ENCODE assay signal across 8 cellular contexts in genomic region chr6:31791324-31792089, GRCh38. TPM values are rescaled to one million over a fixed set of nuclear protein-coding genes. Genes with fewer than 3 reads are reported as not detected.
A peak's percentile ranks its signal among the peaks of the same experiment; 100 is the strongest.
DNase-seq lines count a peak whose midpoint lies in the region; ATAC-seq and TF ChIP-seq lines count a peak whose summit lies in the region.

No MANE protein-coding gene starts in this region.

- H3K9me3 ChIP-seq in H9 (ENCODE audit: control insufficient read depth, low read depth, low read length): no peaks in the 10 kb centered on the region
- H3K9me3 ChIP-seq in mammary epithelial cell (replicated peaks; ENCODE audit: insufficient read depth, low read length): no peaks in the 10 kb centered on the region
- no peaks in the 10 kb centered on the region for H3K9me3 ChIP-seq in lung (ENCODE audit: control insufficient read depth in 2 of 2, insufficient read depth in 1 of 2, low read length in 1 of 2)

- peak overlapping the region in 1 of 2 experiments; percentile 50; a peak in 2 of 5 replicates for H3K4me3 Mint-ChIP-seq in H9

- WGBS in H9 (ENCODE audit: extremely low coverage, insufficient read length, low lambda C conversion rate): no CpG with 5 or more reads among the region's 12 CpGs
- WGBS in mammary epithelial cell (ENCODE audit: low coverage, missing lambda C conversion rate): 55% methylated on average over 10 of the region's 12 CpGs
- 71 to 75% methylated on average over 12 of the region's 12 CpGs for WGBS in lung, 2 donors

- no peaks in the 10 kb centered on the region for H3K27me3 Mint-ChIP-seq in H9 (ENCODE audit: low read depth)

- no peak overlapping the region for H2AK5ac ChIP-seq in H9 (ENCODE audit: insufficient read length, low read length)

- no peak overlapping the region for H3K4ac ChIP-seq in H9 (ENCODE audit: low read depth, low read length)

- peaks cover 3% of the 10 kb centered on the region for H4K20me1 ChIP-seq in H9 (ENCODE audit: control insufficient read depth, insufficient read depth, insufficient read length)
- no peaks in the 10 kb centered on the region for H4K20me1 ChIP-seq in mammary epithelial cell (ENCODE audit: insufficient read depth, low read length)

- no peaks in the 10 kb centered on the region for H3K27me3 ChIP-seq in H9 (ENCODE audit: insufficient read depth, low read length)
- no peaks in the 10 kb centered on the region for H3K27me3 ChIP-seq in mammary epithelial cell (ENCODE audit: insufficient read depth, low read length)
- H3K27me3 ChIP-seq in lung (ENCODE audit: control insufficient read depth, insufficient read depth): no peaks in the 10 kb centered on the region

- no peak overlapping the region for H4K5ac ChIP-seq in H9 (ENCODE audit: insufficient read length, low read depth, low read length)

- BruUV-seq in mammary epithelial cell (replicated peaks; lab: Mats Ljungman, UMichigan): no TSS peak

- in situ Hi-C loops in mammary epithelial cell (cut with MboI; ENCODE audit: low sequenced_read_pairs in 2 of 2): no loop called here

- H3K79me1 ChIP-seq in H9 (ENCODE audit: insufficient read depth, low read depth, low read length, poor library complexity, severe bottlenecking): no peaks in the 10 kb centered on the region

- H2AFZ ChIP-seq in H9 (ENCODE audit: low read length): no peak overlapping the region
- no peak overlapping the region for H2AFZ ChIP-seq in mammary epithelial cell (ENCODE audit: low read depth, low read length)

- H3K79me2 ChIP-seq in H9 (ENCODE audit: insufficient read depth, low read length) (peaks cover 2% of the 10 kb centered on the region; the same call in 1 of the 2 replicates), mammary epithelial cell (ENCODE audit: insufficient read depth, low read length) (peaks cover 54% of the 10 kb centered on the region)

- DNase-seq in NCI-H1105 treated with DMSO at 0.1 percent for 48 hours (lab: John Stamatoyannopoulos, UW): peak; percentile 36
- DNase-seq in NCI-H1105 (lab: John Stamatoyannopoulos, UW): no peak
- peak; percentile 76 for DNase-seq in H9
- peak; percentile 83 for DNase-seq in OCI-M1 (lab: John Stamatoyannopoulos, UW)
- DNase-seq in mammary epithelial cell: no peak
- DNase-seq in lung (ENCODE audit: low spot score): no peak
- no peak for DNase-seq in activated gamma-delta T cell (lab: John Stamatoyannopoulos, UW)

- H4K91ac ChIP-seq in H9 (ENCODE audit: insufficient read length, low read depth, low read length): no peak overlapping the region

- dilution Hi-C loops in mammary epithelial cell (cut with HindIII; ENCODE audit: low sequenced_read_pairs): no loop called here

- no peak overlapping the region for H3K23ac ChIP-seq in H9 (ENCODE audit: insufficient read length, low read depth, low read length)

- peaks cover 10% of the 10 kb centered on the region in 2 experiments for H3K4me1 Mint-ChIP-seq in H9

- peaks cover 21 to 52% (median 45%) of the 10 kb centered on the region in 3 experiments for H3K36me3 Mint-ChIP-seq in H9 (ENCODE audit: insufficient read depth in 1 of 3, low read depth in 3 of 3)

- no peaks in the 10 kb centered on the region for H3K4me1 ChIP-seq in H9 (ENCODE audit: insufficient read depth, low read length)
- peaks cover 25% of the 10 kb centered on the region for H3K4me1 ChIP-seq in mammary epithelial cell (ENCODE audit: insufficient read depth, low read length)
- H3K4me1 ChIP-seq in lung (ENCODE audit: control insufficient read depth in 2 of 2, insufficient read depth in 2 of 2, low read length in 2 of 2): peaks cover 5% of the 10 kb centered on the region in 2 donors

- no peak overlapping the region for H2BK120ac ChIP-seq in H9 (ENCODE audit: low read depth, low read length, poor library complexity, severe bottlenecking)

- H3K4me2 ChIP-seq in H9 (ENCODE audit: insufficient read depth, insufficient read length, low read length) (no peak overlapping the region), mammary epithelial cell (ENCODE audit: insufficient read depth, low read depth, low read length) (no peak overlapping the region)

- H3K4me3 ChIP-seq in mammary epithelial cell (replicated peaks in 1 of 3; ENCODE audit: insufficient read depth in 1 of 3, low read depth in 2 of 3, low read length in 3 of 3) (no peak overlapping the region), lung (no peak overlapping the region)

- no peak overlapping the region for H3K56ac ChIP-seq in H9 (ENCODE audit: insufficient read length, low read depth, low read length)

- no peak overlapping the region for H3T11ph ChIP-seq in H9 (ENCODE audit: low read length)

- intact Hi-C loops in mammary epithelial cell (cut with micrococcal nuclease): no loop called here

- H2BK5ac ChIP-seq in H9 (ENCODE audit: insufficient read length, low read length): no peak overlapping the region

- peak overlapping the region in 2 of 3 experiments; percentile 34 to 66; a peak in 3 of 7 replicates for H3K27ac Mint-ChIP-seq in H9

- no peaks in the 10 kb centered on the region for H3K9me3 Mint-ChIP-seq in H9

- H2BK15ac ChIP-seq in H9 (ENCODE audit: low read depth, low read length): no peak overlapping the region

- no peak overlapping the region for H4K8ac ChIP-seq in H9 (replicated peaks; ENCODE audit: insufficient read length, low read depth, low read length)

- CTCF ChIA-PET in mammary epithelial cell (lab: Charles Lee; ENCODE audit: low non-redundant PET): interaction anchor here (0.7 kb wide), 3 partner anchors 17 to 182 kb away, joined by 3 to 4 read pairs (median 3); partner anchors contain the start of gene NEU1

- H3K36me3 ChIP-seq in mammary epithelial cell (ENCODE audit: insufficient read depth, low read length) (peaks cover 9% of the 10 kb centered on the region), lung (ENCODE audit: control insufficient read depth in 2 of 2, insufficient read depth in 2 of 2, low read length in 2 of 2) (peaks cover 8 to 15% of the 10 kb centered on the region in 2 donors)

- H3K27ac ChIP-seq in H9 (ENCODE audit: insufficient read length, low read depth, low read length) (no peak overlapping the region), mammary epithelial cell (ENCODE audit: insufficient read depth, low read depth, low read length) (no peak overlapping the region), lung (ENCODE audit: low read depth in 1 of 2, low read length in 1 of 2) (peak overlapping the region in 1 of 2 donors; percentile 26)

- ATAC-seq in lung (ENCODE audit: insufficient read depth, low FRiP score) (no peak), HG03108 (IDR thresholded peaks at IDR 0.05; ENCODE audit: unreplicated experiment) (no peak)

- H3K14ac ChIP-seq in H9 (ENCODE audit: insufficient read depth, low read length): no peak overlapping the region

- TF ChIP-seq CTCF in H9 (conservative IDR thresholded peaks at IDR 0.05): peak; percentile 77
- TF ChIP-seq CTCF in mammary epithelial cell (conservative IDR thresholded peaks at IDR 0.05 in 1 of 2, IDR thresholded peaks at IDR 0.05 in 1 of 2; ENCODE audit: extremely low read depth in 1 of 2, insufficient read depth in 1 of 2, low read depth in 1 of 2, low read length in 2 of 2): peak; percentile 52 to 57
- TF ChIP-seq CTCF in lung (IDR thresholded peaks at IDR 0.05; ENCODE audit: control extremely low read depth, extremely low read depth): peak; percentile 21

- peaks cover 3% of the 10 kb centered on the region for H3K23me2 ChIP-seq in H9 (ENCODE audit: insufficient read length, low read depth, low read length, poor library complexity, severe bottlenecking)

- H2BK12ac ChIP-seq in H9 (ENCODE audit: insufficient read length, low read depth, low read length): no peak overlapping the region

- no peak overlapping the region for H3K18ac ChIP-seq in H9 (ENCODE audit: insufficient read length, low read depth, low read length)

- H3K9ac ChIP-seq in H9 (ENCODE audit: extremely low read depth, insufficient read length, low read length) (no peak overlapping the region), mammary epithelial cell (ENCODE audit: insufficient read depth, low read length) (no peak overlapping the region)

- no peak overlapping the region for H2BK20ac ChIP-seq in H9 (ENCODE audit: low read depth, low read length, poor library complexity, severe bottlenecking)

RNA-seq across cellular contexts. Expression of gene VARS1, which starts 4.0 kb away (rescaled TPM):
- 148 and 154 TPM in 2 replicates for total RNA-seq in H9 (2021)
- 100 to 1,000 TPM in 1 of 2 donors, 10 to 100 TPM in 1; 71.8 to 131 TPM for total RNA-seq in mammary epithelial cell
- polyA plus RNA-seq in mammary epithelial cell: 51.9 TPM
- polyA minus RNA-seq in mammary epithelial cell: 243 TPM
- total RNA-seq in lung: 10 to 100 TPM; 32.2 to 95.4 TPM
- 10 to 100 TPM; 36.3 to 45.8 TPM for polyA plus RNA-seq in lung

RNA-seq across cellular contexts. Expression of gene VWA7, which starts 14.4 kb away (rescaled TPM):
- 2.5 TPM in 2 replicates for total RNA-seq in H9 (2021)
- 1 to 10 TPM; 1.2 to 1.5 TPM for total RNA-seq in mammary epithelial cell
- 0.80 TPM for polyA plus RNA-seq in mammary epithelial cell
- polyA minus RNA-seq in mammary epithelial cell: not detected
- total RNA-seq in lung: 10 to 100 TPM in 1 of 2 donors, 1 to 10 TPM in 1; 4.6 to 14.2 TPM
- 1 to 10 TPM; 2.2 to 6.7 TPM for polyA plus RNA-seq in lung

RNA-seq across cellular contexts. Expression of gene LSM2, which starts 15.3 kb away (rescaled TPM):
- total RNA-seq in H9 (2021): 114 and 123 TPM in 2 replicates
- 10 to 100 TPM; 23.8 to 55.0 TPM for total RNA-seq in mammary epithelial cell
- 109 TPM for polyA plus RNA-seq in mammary epithelial cell
- polyA minus RNA-seq in mammary epithelial cell: 105 TPM
- 10 to 100 TPM; 22.0 to 39.4 TPM for total RNA-seq in lung
- 10 to 100 TPM; 52.0 to 66.7 TPM for polyA plus RNA-seq in lung

RNA-seq across cellular contexts. Expression of gene HSPA1L, which starts 23.6 kb away (rescaled TPM):
- total RNA-seq in H9 (2021): 1.6 and 2.5 TPM in 2 replicates
- total RNA-seq in mammary epithelial cell: under 1 TPM; 0.42 to 0.83 TPM
- polyA plus RNA-seq in mammary epithelial cell: 0.36 TPM
- polyA minus RNA-seq in mammary epithelial cell: not detected
- 1 to 10 TPM; 1.9 to 2.3 TPM for total RNA-seq in lung
- polyA plus RNA-seq in lung: 1 to 10 TPM; 1.0 to 1.2 TPM

RNA-seq across cellular contexts. Expression of gene HSPA1A, which starts 23.8 kb away (rescaled TPM):
- total RNA-seq in H9 (2021) (51.2 and 51.7 TPM in 2 replicates), mammary epithelial cell (10 to 100 TPM; 67.8 to 99.5 TPM), lung (1,000 to 10,000 TPM in 1 of 2 donors, 100 to 1,000 TPM in 1; 118 to 1,149 TPM)
- polyA plus RNA-seq in mammary epithelial cell (103 TPM), lung (100 to 1,000 TPM in 1 of 2 donors, 10 to 100 TPM in 1; 90.6 to 161 TPM)
- polyA minus RNA-seq in mammary epithelial cell: 93.6 TPM

Comparison
In these comparisons a context has a peak if more than half of its experiments do, and no peak if none do; other contexts are left out.
1. DNase-seq: peak in NCI-H1105 treated with DMSO at 0.1 percent for 48 hours (single experiment), H9 (single experiment) and OCI-M1 (single experiment); none in NCI-H1105 (single experiment), mammary epithelial cell (single experiment), lung (single experiment) and activated gamma-delta T cell (single experiment).
2. CTCF ChIP-seq: peak in every context shown above with its lines; median percentile 77 in H9; 54 in mammary epithelial cell; 21 in lung.